In genomic region chr10:55065185-55065584, GRCh38 we compare ENCODE assay signal across 25 cellular contexts.
"Had no signal": no experiment of that assay in that cellular context is flagged by ENCODE, and none has a peak within 500 bp of the region (broad histone marks: within the 10 kb centered on the region; RNA-seq: fewer than 3 reads in every experiment).

No MANE protein-coding gene starts in this region.

- H3K36me3 ChIP-seq: esophagus muscularis mucosa, ovary, stomach, suprapubic skin, tibial nerve had no signal

- H3K9me3 ChIP-seq: esophagus muscularis mucosa, ovary, psoas muscle, stomach, suprapubic skin, tibial nerve had no signal

- H3K27me3 ChIP-seq: esophagus muscularis mucosa, ovary, stomach, suprapubic skin, tibial nerve had no signal

- ATAC-seq: activated CD4-positive, alpha-beta T cell treated with anti-CD3 and anti-CD28 coated beads for 36 hours; activated T-cell treated with anti-CD3 and anti-CD28 coated beads, Interleukin-2, amount 50 U/mL, for 4 hours; left ventricle myocardium superior; natural killer cell treated with Interleukin-12 subunit alpha and Interleukin-12 subunit beta and Interleukin-15 and Interleukin-18, amount 100 ng/mL, for 72 hours; psoas muscle; right cardiac atrium; stimulated activated effector memory CD8-positive, alpha-beta T cell treated with anti-CD3 and anti-CD28 coated beads, Interleukin-12 subunit alpha, Interleukin-12 subunit beta, amount 100 ng/mL, for 72 hours; WTC11 had no signal

- H3K27ac ChIP-seq: esophagus muscularis mucosa, ovary, psoas muscle, stomach, suprapubic skin, tibial nerve had no signal

- H3K4me3 ChIP-seq: esophagus muscularis mucosa, ovary, psoas muscle, stomach, suprapubic skin, tibial nerve had no signal

- DNase-seq: activated CD4-positive, alpha-beta T cell treated with anti-CD3 and anti-CD28 coated beads for 36 hours; activated CD4-positive, alpha-beta T cell treated with anti-CD3 and anti-CD28 coated beads, Interleukin-2, amount 50 U/mL, for 4 hours; activated CD8-positive, alpha-beta memory T cell treated with anti-CD3 and anti-CD28 coated beads for 24 hours; activated CD8-positive, alpha-beta memory T cell treated with anti-CD3 and anti-CD28 coated beads, Interleukin-2, amount 50 U/mL, for 4 hours; activated naive CD4-positive, alpha-beta T cell treated with Interleukin-2 at 50 U/mL for 16 hours; activated naive CD8-positive, alpha-beta T cell treated with anti-CD3 and anti-CD28 coated beads for 36 hours; activated T-cell treated with anti-CD3 and anti-CD28 coated beads, Interleukin-2, amount 50 U/mL, for 4 hours; central memory CD4-positive, alpha-beta T cell; glutamatergic neuron; hypothalamus; left ventricle myocardium superior; mammary epithelial cell; midbrain; ovary; psoas muscle; right cardiac atrium; stimulated activated CD4-positive, alpha-beta T cell treated with anti-CD3 and anti-CD28 coated beads, Interleukin-2, amount 100 ng/mL, for 24 hours; stomach; T1000 had no signal

- H3K4me1 ChIP-seq: esophagus muscularis mucosa, psoas muscle, stomach, suprapubic skin, tibial nerve had no signal
